20 cellular contexts compared by ENCODE assay signal in genomic region chr11:76562541-76562940, GRCh38.
DNase-seq lines count a peak whose midpoint lies in the region; ATAC-seq, FAIRE-seq and TF ChIP-seq lines count a peak whose summit lies in the region.
"Had no signal": no experiment of that assay in that cellular context is flagged by ENCODE, and none has a peak within 500 bp of the region (broad histone marks: within the 10 kb centered on the region; RNA-seq: fewer than 3 reads in every experiment).

No MANE protein-coding gene starts in this region.

- dilution Hi-C loops in endothelial cell of umbilical vein (cut with MboI; ENCODE audit: extremely low pct_ligation_motif_present, low sequenced_read_pairs) = no loop called here

- H3K27me3 Mint-ChIP-seq in activated T-helper 17 cell treated with anti-CD3 and anti-CD28 coated beads, Interleukin-2, amount 50 U/mL, for 72 hours = peaks cover 3% of the 10 kb centered on the region
- H3K27me3 Mint-ChIP-seq: CD4-positive, alpha-beta T cell had no signal

- H3K9me3 ChIP-seq in BLaER1 (peaks cover 11% of the 10 kb centered on the region), endothelial cell of umbilical vein (replicated peaks; ENCODE audit: control insufficient read depth, insufficient read depth, low read length) (no peaks in the 10 kb centered on the region)
- H3K9me3 ChIP-seq: A549 had no signal

- H3K4me3 ChIP-seq in BLaER1 (no peak overlapping the region), endothelial cell of umbilical vein (replicated peaks in 1 of 3; ENCODE audit: insufficient read depth in 1 of 3, low read depth in 1 of 3, low read length in 3 of 3) (no peak overlapping the region)
- H3K4me3 ChIP-seq: A549 had no signal

- no peaks in the 10 kb centered on the region for H3K27me3 ChIP-seq in BLaER1
- no peaks in the 10 kb centered on the region for H3K27me3 ChIP-seq in endothelial cell of umbilical vein (ENCODE audit: control insufficient read depth in 2 of 2, insufficient read depth in 2 of 2, low read length in 2 of 2)

- TF ChIP-seq CTCF in endothelial cell of umbilical vein (IDR thresholded peaks at IDR 0.05; ENCODE audit: extremely low read depth in 1 of 2, insufficient read depth in 1 of 2, low read depth in 1 of 2, low read length in 2 of 2) = no peak

- H3K79me2 ChIP-seq in endothelial cell of umbilical vein (ENCODE audit: control insufficient read depth, insufficient read depth, low read length) = no peaks in the 10 kb centered on the region

- H3K27ac ChIP-seq in BLaER1 (no peak overlapping the region), endothelial cell of umbilical vein (ENCODE audit: insufficient read depth, low read depth, low read length) (no peak overlapping the region)
- H3K27ac ChIP-seq: 22Rv1, A549, C4-2B had no signal

- no peak for ATAC-seq in activated T-helper 17 cell treated with anti-CD3 and anti-CD28 coated beads, Interleukin-2, amount 50 U/mL, for 72 hours (replicated peaks)
- ATAC-seq: A549; CD8-positive, alpha-beta T cell had no signal

- peaks cover 23% of the 10 kb centered on the region for H3K4me1 Mint-ChIP-seq in activated T-helper 17 cell treated with anti-CD3 and anti-CD28 coated beads, Interleukin-2, amount 50 U/mL, for 72 hours

- H4K20me1 ChIP-seq in BLaER1 (no peaks in the 10 kb centered on the region), endothelial cell of umbilical vein (replicated peaks; ENCODE audit: control insufficient read depth, extremely low read depth, insufficient read depth, low read length) (no peaks in the 10 kb centered on the region)

- BruUV-seq in endothelial cell of umbilical vein (replicated peaks; lab: Mats Ljungman, UMichigan) = no TSS peak

- H3K4me3 Mint-ChIP-seq in activated T-helper 17 cell treated with anti-CD3 and anti-CD28 coated beads, Interleukin-2, amount 50 U/mL, for 72 hours = no peak overlapping the region
- H3K4me3 Mint-ChIP-seq: B cell; CD4-positive, alpha-beta T cell; CD8-positive, alpha-beta T cell had no signal

- H3K36me3 ChIP-seq in BLaER1 = no peaks in the 10 kb centered on the region
- H3K36me3 ChIP-seq in endothelial cell of umbilical vein (ENCODE audit: control insufficient read depth in 2 of 2, extremely low read depth in 1 of 2, insufficient read depth in 2 of 2, low read length in 2 of 2) = no peaks in the 10 kb centered on the region

- FAIRE-seq in endothelial cell of umbilical vein (lab: Jason Lieb, UNC) = peak; percentile 62
- FAIRE-seq: A549, D721Med, G401.6, GM12891, GM19239 had no signal

- H3K27ac Mint-ChIP-seq in activated T-helper 17 cell treated with anti-CD3 and anti-CD28 coated beads, Interleukin-2, amount 50 U/mL, for 72 hours = peak overlapping the region; percentile 8
- H3K27ac Mint-ChIP-seq: B cell; CD4-positive, alpha-beta T cell; CD8-positive, alpha-beta T cell had no signal

- H3K9ac ChIP-seq in BLaER1 (no peak overlapping the region), endothelial cell of umbilical vein (replicated peaks; ENCODE audit: extremely low read depth, insufficient read depth, low read length) (no peak overlapping the region)

- no peak overlapping the region for H2AFZ ChIP-seq in endothelial cell of umbilical vein (ENCODE audit: low read depth, low read length)

- POLR2A ChIA-PET in endothelial cell of umbilical vein (lab: Charles Lee) = no interaction called here

- intact Hi-C loops in endothelial cell of umbilical vein (cut with micrococcal nuclease) = no loop called here
- intact Hi-C loops in cardiac septum (cut with DNase I) = no loop called here

- no peaks in the 10 kb centered on the region for H3K36me3 Mint-ChIP-seq in activated T-helper 17 cell treated with anti-CD3 and anti-CD28 coated beads, Interleukin-2, amount 50 U/mL, for 72 hours (ENCODE audit: low read depth)
- H3K36me3 Mint-ChIP-seq: CD8-positive, alpha-beta T cell had no signal

- H3K9me3 Mint-ChIP-seq in activated T-helper 17 cell treated with anti-CD3 and anti-CD28 coated beads, Interleukin-2, amount 50 U/mL, for 72 hours = peaks cover 8% of the 10 kb centered on the region
- H3K9me3 Mint-ChIP-seq: CD4-positive, alpha-beta T cell; CD8-positive, alpha-beta T cell had no signal

- H3K4me1 ChIP-seq in BLaER1 (peaks cover 44% of the 10 kb centered on the region), endothelial cell of umbilical vein (ENCODE audit: control insufficient read depth, extremely low read depth, insufficient read depth, low read length) (peaks cover 21% of the 10 kb centered on the region)
- H3K4me1 ChIP-seq: A549, Caco-2 had no signal

- H3K4me2 ChIP-seq in BLaER1 (peak overlapping the region; percentile 81; the same call in 1 of the 2 replicates), endothelial cell of umbilical vein (ENCODE audit: insufficient read depth, low read length) (no peak overlapping the region)
- H3K4me2 ChIP-seq: A549 had no signal

- CTCF ChIA-PET in endothelial cell of umbilical vein (lab: Charles Lee) = interaction anchor here (1.0 to 1.8 kb wide), 3 partner anchors 13 to 118 kb away, joined by 3 to 4 read pairs (median 4); no protein-coding TSS in a partner anchor

- H3K9me1 ChIP-seq in endothelial cell of umbilical vein (replicated peaks; ENCODE audit: control insufficient read depth, extremely low read depth, insufficient read depth, low read length) = no peaks in the 10 kb centered on the region

- DNase-seq in endothelial cell of umbilical vein (ENCODE audit: low read depth, low spot score) (peak; percentile 18), cardiac septum (ENCODE audit: low spot score) (no peak), NCI-H1105 (lab: John Stamatoyannopoulos, UW) (no peak)
- DNase-seq: AML-193; Caco-2; Calu3; CD4-positive, alpha-beta T cell; CD8-positive, alpha-beta T cell; DMS79 treated with DMSO at 0.1 percent for 48 hours; GF-D8 had no signal

- TF ChIP-seq POLR2A in endothelial cell of umbilical vein (IDR thresholded peaks at IDR 0.05; ENCODE audit: low read depth, low read length) = no peak

TF ChIP-seq in endothelial cell of umbilical vein, 7 proteins besides CTCF, POLR2A, EP300 and RAD21:
- TF ChIP-seq EZH2 (IDR thresholded peaks at IDR 0.05; ENCODE audit: borderline replicate concordance, low read depth, low read length, severe bottlenecking) (no peak), GATA2 (IDR thresholded peaks at IDR 0.05; ENCODE audit: insufficient read depth, insufficient read length, low read depth, low read length) (no peak), POLR2AphosphoS5 (IDR thresholded peaks at IDR 0.05; ENCODE audit: insufficient read depth, low read depth, low read length) (no peak), JUN (IDR thresholded peaks at IDR 0.05; ENCODE audit: borderline replicate concordance, insufficient read depth, insufficient read length, low read depth) (no peak), MAX (IDR thresholded peaks at IDR 0.05; ENCODE audit: insufficient read depth, insufficient read length) (no peak), MYC (IDR thresholded peaks at IDR 0.05; ENCODE audit: low read depth, low read length) (no peak), FOS (IDR thresholded peaks at IDR 0.05; ENCODE audit: borderline replicate concordance, insufficient read depth, low read length) (no peak)
